Comparison of ENCODE assay signal across 26 cellular contexts in genomic region chr3:98323425-98323824, GRCh38. TPM values are rescaled to one million over a fixed set of nuclear protein-coding genes. Genes with fewer than 3 reads are reported as not detected.
"Had no signal": no experiment of that assay in that cellular context is flagged by ENCODE, and none has a peak within 500 bp of the region (broad histone marks: within the 10 kb centered on the region; RNA-seq: fewer than 3 reads in every experiment).

No MANE protein-coding gene starts in this region.

- H3K27me3 ChIP-seq: brain microvascular endothelial cell, cardiac muscle cell had no signal

- H3K4me3 Mint-ChIP-seq: activated CD4-positive, alpha-beta memory T cell treated with anti-CD3 and anti-CD28 coated beads, Interleukin-2, amount 10 ng/mL, durations not matched to agents 7 days and 5 days; activated CD4-positive, alpha-beta T cell treated with anti-CD3 and anti-CD28 coated beads for 36 hours; activated naive CD4-positive, alpha-beta T cell treated with anti-CD3 and anti-CD28 coated beads for 36 hours; activated naive CD8-positive, alpha-beta T cell; activated T-helper 17 cell treated with anti-CD3 and anti-CD28 coated beads, Interleukin-2, amount 50 U/mL, for 72 hours; T-cell had no signal

- H3K4me3 ChIP-seq: cardiac muscle cell, SK-N-MC had no signal

- DNase-seq: activated CD4-positive, alpha-beta memory T cell treated with anti-CD3 and anti-CD28 coated beads, Interleukin-2, amount 10 ng/mL, durations not matched to agents 7 days and 5 days; activated CD4-positive, alpha-beta T cell treated with anti-CD3 and anti-CD28 coated beads for 36 hours; activated CD4-positive, alpha-beta T cell treated with anti-CD3 and anti-CD28 coated beads, Interleukin-2, amount 50 U/mL, for 1 hour; activated gamma-delta T cell; activated naive CD4-positive, alpha-beta T cell treated with anti-CD3 and anti-CD28 coated beads for 36 hours; activated T-cell treated with anti-CD3 and anti-CD28 coated beads for 4 hours; activated T-cell treated with anti-CD3 and anti-CD28 coated beads, Interleukin-2, amount 50 U/mL, for 48 hours; amygdala; brain microvascular endothelial cell; Kasumi-1; NCI-H1048; NCI-H1417; NCI-H1694 treated with DMSO at 0.1 percent for 48 hours; NCI-H2029 treated with DMSO at 0.1 percent for 48 hours; NCI-H446; NCI-H524; T-cell; T-helper 2 cell; T1000 had no signal

- H3K4me1 Mint-ChIP-seq: activated CD4-positive, alpha-beta T cell treated with anti-CD3 and anti-CD28 coated beads for 36 hours; activated T-helper 17 cell treated with anti-CD3 and anti-CD28 coated beads, Interleukin-2, amount 50 U/mL, for 72 hours; T-cell had no signal

- H3K27ac ChIP-seq: brain microvascular endothelial cell, cardiac muscle cell, SK-N-MC, VCaP had no signal

- H3K9me3 Mint-ChIP-seq: activated naive CD4-positive, alpha-beta T cell treated with anti-CD3 and anti-CD28 coated beads for 36 hours; activated T-helper 17 cell treated with anti-CD3 and anti-CD28 coated beads, Interleukin-2, amount 50 U/mL, for 72 hours; T-cell had no signal

- H3K36me3 Mint-ChIP-seq: activated naive CD8-positive, alpha-beta T cell; T-cell had no signal

- H3K36me3 ChIP-seq: brain microvascular endothelial cell, cardiac muscle cell had no signal

- ATAC-seq: activated CD4-positive, alpha-beta T cell treated with anti-CD3 and anti-CD28 coated beads for 36 hours; activated T-helper 17 cell treated with anti-CD3 and anti-CD28 coated beads, Interleukin-2, amount 50 U/mL, for 72 hours; T-cell had no signal

- H3K27ac Mint-ChIP-seq: activated CD4-positive, alpha-beta memory T cell treated with anti-CD3 and anti-CD28 coated beads, Interleukin-2, amount 10 ng/mL, durations not matched to agents 7 days and 5 days; activated CD4-positive, alpha-beta T cell treated with anti-CD3 and anti-CD28 coated beads for 36 hours; activated naive CD4-positive, alpha-beta T cell treated with anti-CD3 and anti-CD28 coated beads for 36 hours; activated naive CD8-positive, alpha-beta T cell; activated T-helper 17 cell treated with anti-CD3 and anti-CD28 coated beads, Interleukin-2, amount 50 U/mL, for 72 hours; T-cell had no signal

RNA-seq across cellular contexts. Expression of gene OR5K4, which starts 30.2 kb away (rescaled TPM):
- total RNA-seq: activated CD4-positive, alpha-beta memory T cell treated with anti-CD3 and anti-CD28 coated beads, Interleukin-2, amount 10 ng/mL, durations not matched to agents 7 days and 5 days; activated CD4-positive, alpha-beta T cell treated with anti-CD3 and anti-CD28 coated beads for 36 hours; activated CD8-positive, alpha-beta memory T cell treated with anti-CD3 and anti-CD28 coated beads for 36 hours; activated naive CD4-positive, alpha-beta T cell treated with anti-CD3 and anti-CD28 coated beads for 36 hours; activated T-helper 17 cell treated with anti-CD3 and anti-CD28 coated beads, Interleukin-2, amount 50 U/mL, for 72 hours; cardiac muscle cell; RPMI7951; T-cell had no signal
- polyA plus RNA-seq: cardiac muscle cell had no signal

RNA-seq across cellular contexts. Expression of gene OR5H2, which starts 41.1 kb away (rescaled TPM):
- total RNA-seq: activated CD4-positive, alpha-beta memory T cell treated with anti-CD3 and anti-CD28 coated beads, Interleukin-2, amount 10 ng/mL, durations not matched to agents 7 days and 5 days; activated CD4-positive, alpha-beta T cell treated with anti-CD3 and anti-CD28 coated beads for 36 hours; activated CD8-positive, alpha-beta memory T cell treated with anti-CD3 and anti-CD28 coated beads for 36 hours; activated naive CD4-positive, alpha-beta T cell treated with anti-CD3 and anti-CD28 coated beads for 36 hours; activated T-helper 17 cell treated with anti-CD3 and anti-CD28 coated beads, Interleukin-2, amount 50 U/mL, for 72 hours; cardiac muscle cell; RPMI7951; T-cell had no signal
- polyA plus RNA-seq: cardiac muscle cell had no signal

RNA-seq across cellular contexts. Expression of gene OR5H6, which starts 59.4 kb away (rescaled TPM):
- total RNA-seq: activated CD4-positive, alpha-beta memory T cell treated with anti-CD3 and anti-CD28 coated beads, Interleukin-2, amount 10 ng/mL, durations not matched to agents 7 days and 5 days; activated CD4-positive, alpha-beta T cell treated with anti-CD3 and anti-CD28 coated beads for 36 hours; activated CD8-positive, alpha-beta memory T cell treated with anti-CD3 and anti-CD28 coated beads for 36 hours; activated naive CD4-positive, alpha-beta T cell treated with anti-CD3 and anti-CD28 coated beads for 36 hours; activated T-helper 17 cell treated with anti-CD3 and anti-CD28 coated beads, Interleukin-2, amount 50 U/mL, for 72 hours; cardiac muscle cell; RPMI7951; T-cell had no signal
- polyA plus RNA-seq: cardiac muscle cell had no signal
